In genomic region chr19:47610546-47610894, GRCh38 we compare ENCODE assay signal across 8 cellular contexts. TPM values are rescaled to one million over a fixed set of nuclear protein-coding genes. Genes with fewer than 3 reads are reported as not detected.
DNase-seq lines count a peak whose midpoint lies in the region; ATAC-seq and TF ChIP-seq lines count a peak whose summit lies in the region.

No MANE protein-coding gene starts in this region.

- no peak for TF ChIP-seq CTCF in HL-60 (IDR thresholded peaks at IDR 0.05; ENCODE audit: insufficient read depth, low read length)

- H3K4me3 ChIP-seq in HL-60 (replicated peaks; ENCODE audit: insufficient read depth, low read length) (peak overlapping the region; percentile 79), iPS-15b (ENCODE audit: low read depth, low read length) (peak overlapping the region; percentile 64)

- H3K4me1 ChIP-seq in iPS-15b (ENCODE audit: control insufficient read depth, insufficient read depth, low read length): peaks cover 8% of the 10 kb centered on the region

- H3K4me3 Mint-ChIP-seq in activated T-helper 17 cell treated with anti-CD3 and anti-CD28 coated beads, Interleukin-2, amount 50 U/mL, for 72 hours: peak overlapping the region; percentile 80
- H3K4me3 Mint-ChIP-seq in stimulated activated naive B cell treated with anti-CD40 and anti-IgM and Interleukin-4, amounts not matched to agents 10 μg/mL and 1 μg/mL and 100 μg/mL, for 72 hours: peak overlapping the region; percentile 70 to 81

- no peaks in the 10 kb centered on the region for H3K36me3 ChIP-seq in iPS-15b (ENCODE audit: control insufficient read depth, insufficient read depth, low read length)

- no peak overlapping the region for H3K9ac ChIP-seq in iPS-15b (ENCODE audit: low read depth, low read length)

- H3K36me3 Mint-ChIP-seq in activated T-helper 17 cell treated with anti-CD3 and anti-CD28 coated beads, Interleukin-2, amount 50 U/mL, for 72 hours (ENCODE audit: low read depth): no peaks in the 10 kb centered on the region
- H3K36me3 Mint-ChIP-seq in stimulated activated naive B cell treated with anti-CD40 and anti-IgM and Interleukin-4, amounts not matched to agents 10 μg/mL and 1 μg/mL and 100 μg/mL, for 72 hours: peaks cover 1 to 14% of the 10 kb centered on the region in 2 donors

- no peak for ATAC-seq in activated T-helper 17 cell treated with anti-CD3 and anti-CD28 coated beads, Interleukin-2, amount 50 U/mL, for 72 hours (replicated peaks)
- no peak for ATAC-seq in stimulated activated naive B cell treated with anti-CD40 and anti-IgM and Interleukin-4, amounts not matched to agents 10 μg/mL and 1 μg/mL and 100 μg/mL, for 72 hours (replicated peaks)
- ATAC-seq in HG02981 (IDR thresholded peaks at IDR 0.05; ENCODE audit: unreplicated experiment): no peak

- no peaks in the 10 kb centered on the region for H3K27me3 Mint-ChIP-seq in activated T-helper 17 cell treated with anti-CD3 and anti-CD28 coated beads, Interleukin-2, amount 50 U/mL, for 72 hours
- H3K27me3 Mint-ChIP-seq in stimulated activated naive B cell treated with anti-CD40 and anti-IgM and Interleukin-4, amounts not matched to agents 10 μg/mL and 1 μg/mL and 100 μg/mL, for 72 hours: no peaks in the 10 kb centered on the region

- no peak overlapping the region for H3K27ac ChIP-seq in HL-60 (replicated peaks)

- no peaks in the 10 kb centered on the region for H3K9me3 Mint-ChIP-seq in activated T-helper 17 cell treated with anti-CD3 and anti-CD28 coated beads, Interleukin-2, amount 50 U/mL, for 72 hours
- H3K9me3 Mint-ChIP-seq in stimulated activated naive B cell treated with anti-CD40 and anti-IgM and Interleukin-4, amounts not matched to agents 10 μg/mL and 1 μg/mL and 100 μg/mL, for 72 hours: peaks cover 0 to 2% of the 10 kb centered on the region in 2 donors

- DNase-seq in HL-60 (ENCODE audit: low read depth in 1 of 2, low spot score in 1 of 2): no peak
- DNase-seq in stimulated activated naive B cell treated with anti-CD40 and anti-IgM and Interleukin-4, amounts not matched to agents 10 μg/mL and 1 μg/mL and 100 μg/mL, for 72 hours: no peak
- no peak for DNase-seq in HCEC 1CT
- no peak for DNase-seq in NCI-H1694 (lab: John Stamatoyannopoulos, UW)
- no peak for DNase-seq in SW480 (ENCODE audit: low spot score)

- peak overlapping the region; percentile 67 for H3K27ac Mint-ChIP-seq in activated T-helper 17 cell treated with anti-CD3 and anti-CD28 coated beads, Interleukin-2, amount 50 U/mL, for 72 hours
- peak overlapping the region; percentile 67 for H3K27ac Mint-ChIP-seq in stimulated activated naive B cell treated with anti-CD40 and anti-IgM and Interleukin-4, amounts not matched to agents 10 μg/mL and 1 μg/mL and 100 μg/mL, for 72 hours

- H3K27me3 ChIP-seq in HL-60 (ENCODE audit: insufficient read depth, poor library complexity, severe bottlenecking) (no peaks in the 10 kb centered on the region), iPS-15b (ENCODE audit: control insufficient read depth, insufficient read depth, low read length) (no peaks in the 10 kb centered on the region)

- H3K9me3 ChIP-seq in iPS-15b (ENCODE audit: control insufficient read depth, insufficient read depth, low read length): no peaks in the 10 kb centered on the region

- H3K4me1 Mint-ChIP-seq in activated T-helper 17 cell treated with anti-CD3 and anti-CD28 coated beads, Interleukin-2, amount 50 U/mL, for 72 hours: peaks cover 9% of the 10 kb centered on the region
- peaks cover 35 to 52% of the 10 kb centered on the region in 2 donors for H3K4me1 Mint-ChIP-seq in stimulated activated naive B cell treated with anti-CD40 and anti-IgM and Interleukin-4, amounts not matched to agents 10 μg/mL and 1 μg/mL and 100 μg/mL, for 72 hours

RNA-seq across cellular contexts. Expression of gene BICRA, which starts 1.6 kb away (rescaled TPM):
- 10 to 100 TPM; 10.3 to 12.2 TPM for total RNA-seq in activated T-helper 17 cell treated with anti-CD3 and anti-CD28 coated beads, Interleukin-2, amount 50 U/mL, for 72 hours

RNA-seq across cellular contexts. Expression of gene ZNF541, which starts 37.6 kb away (rescaled TPM):
- under 1 TPM; 0.04 to 0.98 TPM for total RNA-seq in activated T-helper 17 cell treated with anti-CD3 and anti-CD28 coated beads, Interleukin-2, amount 50 U/mL, for 72 hours
